In genomic region chr21:33258475-33258874, GRCh38 we compare ENCODE assay signal across 12 cellular contexts.
"Had no signal": no experiment of that assay in that cellular context is flagged by ENCODE, and none has a peak within 500 bp of the region (broad histone marks: within the 10 kb centered on the region; RNA-seq: fewer than 3 reads in every experiment).

No MANE protein-coding gene starts in this region.

- H3K27me3 ChIP-seq: colonic mucosa, gastrocnemius medialis, neutrophil, transverse colon had no signal

- H3K4me3 Mint-ChIP-seq: activated T-cell treated with anti-CD3 and anti-CD28 coated beads, Interleukin-2, amount 50 U/mL, for 4 hours had no signal

- H3K9me3 ChIP-seq: colonic mucosa, gastrocnemius medialis, neutrophil, transverse colon had no signal

- H3K36me3 ChIP-seq: colonic mucosa had no signal

- H3K4me3 ChIP-seq: colonic mucosa, gastrocnemius medialis, left ventricle myocardium inferior, smooth muscle cell, transverse colon had no signal

- ATAC-seq: activated T-cell treated with anti-CD3 and anti-CD28 coated beads, Interleukin-2, amount 50 U/mL, for 4 hours; gastrocnemius medialis; right cardiac atrium had no signal

- DNase-seq: activated CD4-positive, alpha-beta T cell treated with anti-CD3 and anti-CD28 coated beads, Interleukin-2, amount 50 U/mL, for 1 hour; activated gamma-delta T cell treated with Interleukin-2 at 50 U/mL for 16 hours; activated T-cell treated with anti-CD3 and anti-CD28 coated beads, Interleukin-2, amount 50 U/mL, for 4 hours; colonic mucosa; gastrocnemius medialis; kidney; left ventricle myocardium inferior; mesendoderm; right cardiac atrium; transverse colon had no signal

- H3K27ac ChIP-seq: colonic mucosa, gastrocnemius medialis, left ventricle myocardium inferior, transverse colon had no signal

- H3K4me2 ChIP-seq: smooth muscle cell had no signal

- H3K4me1 ChIP-seq: colonic mucosa, gastrocnemius medialis, left ventricle myocardium inferior, transverse colon had no signal
